19 cellular contexts compared by ENCODE assay signal in the genomic region with DNA sequence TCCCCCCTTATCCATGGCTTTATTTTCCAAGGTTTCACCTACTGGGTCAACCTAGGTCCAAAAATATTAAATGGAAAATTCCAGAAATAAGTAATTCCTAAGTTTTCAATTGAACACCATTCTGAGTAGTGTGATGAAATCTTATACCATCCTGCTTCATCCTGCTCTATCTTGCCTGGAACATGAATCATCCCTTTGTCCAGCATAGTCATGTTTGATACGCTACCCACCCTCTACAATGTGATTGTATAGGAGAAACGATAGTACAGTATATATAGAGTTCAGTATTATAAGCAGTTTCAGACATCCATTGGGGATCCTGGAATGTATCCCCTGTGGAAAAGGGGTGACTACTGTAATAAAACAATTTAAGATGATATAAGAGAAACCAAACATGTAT.
DNase-seq lines count a peak whose midpoint lies in the region; ATAC-seq, FAIRE-seq and TF ChIP-seq lines count a peak whose summit lies in the region.
"Had no signal": no experiment of that assay in that cellular context is flagged by ENCODE, and none has a peak within 500 bp of the region (broad histone marks: within the 10 kb centered on the region; RNA-seq: fewer than 3 reads in every experiment).

No MANE protein-coding gene starts in this region.

- H3K27me3 ChIP-seq in mammary epithelial cell (ENCODE audit: insufficient read depth, low read length) (no peaks in the 10 kb centered on the region), keratinocyte (ENCODE audit: control insufficient read depth, extremely low read depth, insufficient read depth, low read length) (no peaks in the 10 kb centered on the region)

- no peak for TF ChIP-seq CTCF in mammary epithelial cell (conservative IDR thresholded peaks at IDR 0.05 in 1 of 2, IDR thresholded peaks at IDR 0.05 in 1 of 2; ENCODE audit: extremely low read depth in 1 of 2, insufficient read depth in 1 of 2, low read depth in 1 of 2, low read length in 2 of 2)
- no peak for TF ChIP-seq CTCF in keratinocyte (optimal IDR thresholded peaks at IDR 0.05 in 1 of 3, IDR thresholded peaks at IDR 0.05 in 1 of 3, conservative IDR thresholded peaks at IDR 0.05 in 1 of 3; ENCODE audit: extremely low read depth in 1 of 3, insufficient read depth in 2 of 3, low read length in 3 of 3)

- in situ Hi-C loops in mammary epithelial cell (cut with MboI; ENCODE audit: low sequenced_read_pairs in 2 of 2) (no loop called here), KBM-7 (cut with MboI; ENCODE audit: low pct_unique_long_range_greater_than_20kb, low sequenced_read_pairs) (no loop called here)

- H3K36me3 ChIP-seq in mammary epithelial cell (ENCODE audit: insufficient read depth, low read length), result no peaks in the 10 kb centered on the region
- H3K36me3 ChIP-seq in keratinocyte (ENCODE audit: control insufficient read depth in 2 of 2, extremely low read depth in 1 of 2, insufficient read depth in 2 of 2, low read length in 2 of 2), result no peaks in the 10 kb centered on the region

- no peaks in the 10 kb centered on the region for H3K9me1 ChIP-seq in keratinocyte (ENCODE audit: control insufficient read depth, extremely low read depth, insufficient read depth, low read length)

- peak overlapping the region; percentile 73 for H2AFZ ChIP-seq in mammary epithelial cell (ENCODE audit: low read depth, low read length)
- H2AFZ ChIP-seq in keratinocyte (ENCODE audit: control insufficient read depth, low read length), result peak overlapping the region; percentile 19

- H3K4me1 ChIP-seq in mammary epithelial cell (ENCODE audit: insufficient read depth, low read length) (peaks cover 22% of the 10 kb centered on the region), keratinocyte (ENCODE audit: control insufficient read depth, extremely low read depth, insufficient read depth, low read length) (peaks cover 34% of the 10 kb centered on the region)

- H4K20me1 ChIP-seq in mammary epithelial cell (ENCODE audit: insufficient read depth, low read length), result no peaks in the 10 kb centered on the region
- H4K20me1 ChIP-seq in keratinocyte (ENCODE audit: control insufficient read depth, extremely low read depth, insufficient read depth, low read length), result no peaks in the 10 kb centered on the region

- WGBS in mammary epithelial cell (ENCODE audit: low coverage, missing lambda C conversion rate), result 0% methylated on average over 2 of the region's 2 CpGs

- H3K27ac ChIP-seq in mammary epithelial cell (ENCODE audit: insufficient read depth, low read depth, low read length), result peak overlapping the region; percentile 35
- peak overlapping the region; percentile 54 for H3K27ac ChIP-seq in keratinocyte (ENCODE audit: control insufficient read depth, insufficient read depth, low read length)

- peak; percentile 92 for FAIRE-seq in keratinocyte (lab: Jason Lieb, UNC)
- FAIRE-seq: D721Med, GM18507, H54 had no signal

- H3K9ac ChIP-seq in mammary epithelial cell (ENCODE audit: insufficient read depth, low read length) (no peak overlapping the region), keratinocyte (ENCODE audit: control insufficient read depth, extremely low read depth, insufficient read depth, low read length) (no peak overlapping the region)

- dilution Hi-C loops in mammary epithelial cell (cut with HindIII; ENCODE audit: low sequenced_read_pairs), result no loop called here
- dilution Hi-C loops in keratinocyte (cut with MboI; ENCODE audit: extremely low pct_ligation_motif_present, low sequenced_read_pairs), result no loop called here

- DNase-seq in HPDE6-E6E7 (ENCODE audit: extremely low spot score) (peak; percentile 42), RKO (ENCODE audit: low spot score) (peak; percentile 12), mammary epithelial cell (peak; percentile 74), keratinocyte (ENCODE audit: low read depth, low spot score) (no peak), KBM-7 (no peak), left colon (no peak)
- DNase-seq: Karpas-422, MV-4-11, NCI-H1105, NCI-H1436 treated with DMSO at 0.1 percent for 48 hours, NCI-H187 treated with DMSO at 0.1 percent for 48 hours, NCI-H2171 treated with DMSO at 0.1 percent for 48 hours, NCI-H524 treated with DMSO at 0.1 percent for 48 hours, NCI-H774, SHP77 had no signal

- intact Hi-C loops in mammary epithelial cell (cut with micrococcal nuclease), result no loop called here
- intact Hi-C loops in left colon (cut with DNase I, micrococcal nuclease), result no loop called here

- H3K4me3 ChIP-seq in mammary epithelial cell (replicated peaks in 1 of 3; ENCODE audit: insufficient read depth in 1 of 3, low read depth in 2 of 3, low read length in 3 of 3) (no peak overlapping the region), keratinocyte (ENCODE audit: control insufficient read depth in 2 of 3, extremely low read depth in 1 of 3, insufficient read depth in 2 of 3, low read depth in 1 of 3, low read length in 3 of 3) (no peak overlapping the region)

- no peaks in the 10 kb centered on the region for H3K9me3 ChIP-seq in mammary epithelial cell (replicated peaks; ENCODE audit: insufficient read depth, low read length)
- H3K9me3 ChIP-seq in keratinocyte (ENCODE audit: control insufficient read depth, low read depth, low read length), result no peaks in the 10 kb centered on the region

- no TSS peak for BruUV-seq in mammary epithelial cell (replicated peaks; lab: Mats Ljungman, UMichigan)

- H3K4me2 ChIP-seq in mammary epithelial cell (ENCODE audit: insufficient read depth, low read depth, low read length), result peak overlapping the region; percentile 39
- H3K4me2 ChIP-seq in keratinocyte (ENCODE audit: control insufficient read depth, extremely low read depth, insufficient read depth, low read depth, low read length), result peak overlapping the region; percentile 55

- H3K79me2 ChIP-seq in mammary epithelial cell (ENCODE audit: insufficient read depth, low read length) (no peaks in the 10 kb centered on the region), keratinocyte (ENCODE audit: control insufficient read depth, insufficient read depth, low read length) (no peaks in the 10 kb centered on the region)

- CTCF ChIA-PET in mammary epithelial cell (lab: Charles Lee; ENCODE audit: low non-redundant PET), result no interaction called here

- no peak for ATAC-seq in left colon
- ATAC-seq in HG03378 (IDR thresholded peaks at IDR 0.05; ENCODE audit: unreplicated experiment), result no peak

Comparison
In these comparisons a context has a peak if more than half of its experiments do, and no peak if none do; other contexts are left out.
1. DNase-seq: peak in HPDE6-E6E7 (single experiment), RKO (single experiment) and mammary epithelial cell (single experiment); none in keratinocyte (single experiment), KBM-7 (single experiment) and left colon (0 of 2).